15 cellular contexts compared by ENCODE assay signal in genomic region chr19:40282920-40283319, GRCh38. TPM values are rescaled to one million over a fixed set of nuclear protein-coding genes. Genes with fewer than 3 reads are reported as not detected.
DNase-seq lines count a peak whose midpoint lies in the region; ATAC-seq and TF ChIP-seq lines count a peak whose summit lies in the region.
"Had no signal": no experiment of that assay in that cellular context is flagged by ENCODE, and none has a peak within 500 bp of the region (broad histone marks: within the 10 kb centered on the region; RNA-seq: fewer than 3 reads in every experiment).

No MANE protein-coding gene starts in this region.

- ATAC-seq in activated CD4-positive, alpha-beta T cell treated with anti-CD3 and anti-CD28 coated beads for 36 hours = no peak
- no peak for ATAC-seq in T-cell (replicated peaks in 1 of 4)
- ATAC-seq: sciatic nerve had no signal

- H3K4me3 ChIP-seq in fibroblast of the aortic adventitia (ENCODE audit: low read depth, low read length) = peak overlapping the region; percentile 90
- H3K4me3 ChIP-seq in spleen = peak overlapping the region in 1 of 8 donors; percentile 93

- peak overlapping the region in 6 of 8 donors; percentile 11 to 99 (median 98) for H3K27ac ChIP-seq in spleen
- H3K27ac ChIP-seq: thoracic aorta had no signal

- intact Hi-C loops in activated CD4-positive, alpha-beta T cell treated with anti-CD3 and anti-CD28 coated beads for 36 hours (cut with DNase I, micrococcal nuclease) = loop anchor here in 1 of 2 experiments (10.0 kb wide), 1 partner anchor 512 kb away; the partner anchor contains the start of gene EGLN2
- intact Hi-C loops in spleen (cut with DNase I; ENCODE audit: low total_unique reads) = no loop called here

- peaks cover 10% of the 10 kb centered on the region for H3K36me3 Mint-ChIP-seq in activated CD4-positive, alpha-beta T cell treated with anti-CD3 and anti-CD28 coated beads for 36 hours (ENCODE audit: low read depth)
- H3K36me3 Mint-ChIP-seq in T-cell = peaks cover 3% of the 10 kb centered on the region

- CTCF ChIA-PET in activated CD4-positive, alpha-beta T cell treated with anti-CD3 and anti-CD28 coated beads for 36 hours (lab: Charles Lee) = interaction anchor here (1.1 kb wide), 1 partner anchor 22 kb away, joined by 4 read pairs; no protein-coding TSS in a partner anchor
- CTCF ChIA-PET in T-cell (lab: Charles Lee) = no interaction called here

- no peaks in the 10 kb centered on the region for H3K9me3 Mint-ChIP-seq in activated CD4-positive, alpha-beta T cell treated with anti-CD3 and anti-CD28 coated beads for 36 hours (ENCODE audit: low read depth)
- no peaks in the 10 kb centered on the region for H3K9me3 Mint-ChIP-seq in T-cell

- H3K9me3 ChIP-seq in spleen = no peaks in the 10 kb centered on the region
- H3K9me3 ChIP-seq: thoracic aorta had no signal

- H3K27me3 ChIP-seq in spleen (replicated peaks in 1 of 7) = no peaks in the 10 kb centered on the region

- TF ChIP-seq CTCF in fibroblast of the aortic adventitia (IDR thresholded peaks at IDR 0.05; ENCODE audit: insufficient read depth, low read length) (no peak), spleen (IDR thresholded peaks at IDR 0.05 in 8 of 11, conservative IDR thresholded peaks at IDR 0.05 in 3 of 11) (no peak)

- H3K4me1 ChIP-seq in spleen = peaks cover 43 to 82% (median 75%) of the 10 kb centered on the region in 6 donors

- peak overlapping the region; percentile 98 for H3K27ac Mint-ChIP-seq in activated CD4-positive, alpha-beta T cell treated with anti-CD3 and anti-CD28 coated beads for 36 hours
- peak overlapping the region; percentile 33 to 89 for H3K27ac Mint-ChIP-seq in T-cell

- peaks cover 61% of the 10 kb centered on the region for H3K4me1 Mint-ChIP-seq in activated CD4-positive, alpha-beta T cell treated with anti-CD3 and anti-CD28 coated beads for 36 hours
- H3K4me1 Mint-ChIP-seq in T-cell = peaks cover 67 to 74% (median 71%) of the 10 kb centered on the region in 3 donors

- DNase-seq in activated CD4-positive, alpha-beta T cell treated with anti-CD3 and anti-CD28 coated beads for 36 hours = no peak
- no peak for DNase-seq in activated CD4-positive, alpha-beta T cell treated with anti-CD3 and anti-CD28 coated beads for 4 hours
- DNase-seq in T-cell (no peak), fibroblast of the aortic adventitia (ENCODE audit: low read depth) (no peak), spleen (peak; percentile 6), GM19238 (ENCODE audit: insufficient read length, low spot score) (no peak), iPS-NIHi7 (ENCODE audit: extremely low spot score) (no peak), NCI-H1930 (lab: John Stamatoyannopoulos, UW) (no peak)
- DNase-seq: ACHN, activated gamma-delta T cell treated with Interleukin-2 at 50 U/mL for 16 hours had no signal

- TF ChIP-seq POLR2A in spleen (IDR thresholded peaks at IDR 0.05) = no peak

- peaks cover 0 to 21% (median 0%) of the 10 kb centered on the region in 6 donors for H3K36me3 ChIP-seq in spleen
- H3K36me3 ChIP-seq: thoracic aorta had no signal

- 76 to 85% (median 80%) methylated on average over 4 of the region's 4 CpGs for WGBS in spleen, 5 donors

- H3K4me3 Mint-ChIP-seq in activated CD4-positive, alpha-beta T cell treated with anti-CD3 and anti-CD28 coated beads for 36 hours = peak overlapping the region; percentile 95
- H3K4me3 Mint-ChIP-seq in T-cell = peak overlapping the region; percentile 85 to 95 (median 88)

- POLR2A ChIA-PET in activated CD4-positive, alpha-beta T cell treated with anti-CD3 and anti-CD28 coated beads for 36 hours (lab: Charles Lee) = interaction anchor here (0.6 to 0.8 kb wide), 2 partner anchors 143 to 449 kb away, joined by 3 read pairs; partner anchors contain the start of genes DYRK1B and SERTAD1
- POLR2A ChIA-PET in T-cell (lab: Charles Lee) = no interaction called here

- no peaks in the 10 kb centered on the region for H3K27me3 Mint-ChIP-seq in activated CD4-positive, alpha-beta T cell treated with anti-CD3 and anti-CD28 coated beads for 36 hours
- H3K27me3 Mint-ChIP-seq in T-cell = no peaks in the 10 kb centered on the region

RNA-seq across cellular contexts. Expression of gene AKT2, which starts 2.2 kb away (rescaled TPM):
- total RNA-seq in activated CD4-positive, alpha-beta T cell treated with anti-CD3 and anti-CD28 coated beads for 36 hours = 100 to 1,000 TPM; 142 to 148 TPM
- total RNA-seq in T-cell = 100 to 1,000 TPM; 169 to 218 (median 172) TPM
- 124 and 132 TPM in 2 replicates for total RNA-seq in fibroblast of the aortic adventitia (ENCODE audit: low replicate concordance)
- total RNA-seq in spleen = 100 to 1,000 TPM in 4 of 7 donors, 10 to 100 TPM in 3; 95.1 to 134 (median 112) TPM
- polyA plus RNA-seq in spleen = 10 to 100 TPM; 28.8 to 75.7 (median 37.1) TPM

RNA-seq across cellular contexts. Expression of gene CCNP, which starts 56.4 kb away (rescaled TPM):
- total RNA-seq in activated CD4-positive, alpha-beta T cell treated with anti-CD3 and anti-CD28 coated beads for 36 hours = under 1 TPM in 1 of 2 experiments, not detected in 1; 0.12 TPM
- total RNA-seq in T-cell (1 to 10 TPM in 4 of 5 donors, under 1 TPM in 1; 0.82 to 2.3 (median 1.2) TPM), fibroblast of the aortic adventitia (ENCODE audit: low replicate concordance) (0.33 TPM in 1 of 2 replicates, not detected in the other), spleen (under 1 TPM in 2 of 7 donors, not detected in 5; 0.43 to 0.47 TPM)
- polyA plus RNA-seq in spleen = under 1 TPM; 0.18 to 0.43 (median 0.26) TPM
- total RNA-seq: glomerular endothelial cell, LHCN-M2, RPMI7951 had no signal
